In the genomic region with DNA sequence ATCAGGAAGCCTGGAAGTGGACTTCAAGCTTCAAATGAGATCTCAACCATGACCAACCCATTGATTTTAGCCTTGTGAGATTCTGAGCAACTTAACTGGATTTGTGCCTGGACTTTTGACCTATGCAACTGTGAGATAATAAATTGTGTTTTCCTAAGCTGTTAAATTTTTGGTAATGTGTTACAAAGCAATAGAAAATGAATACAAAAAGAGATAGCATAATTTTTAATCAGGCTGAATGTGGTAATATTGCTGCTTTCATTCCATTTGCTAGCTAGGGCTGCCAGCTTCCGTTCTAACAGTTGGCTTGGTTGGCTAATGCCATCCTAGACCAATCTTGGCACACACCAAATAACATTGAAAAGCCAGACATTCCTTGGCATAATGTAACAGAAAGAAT, we compare ENCODE assay signal across 30 cellular contexts. TPM values are rescaled to one million over a fixed set of nuclear protein-coding genes. Genes with fewer than 3 reads are reported as not detected.
"Had no signal": no experiment of that assay in that cellular context is flagged by ENCODE, and none has a peak within 500 bp of the region (broad histone marks: within the 10 kb centered on the region; RNA-seq: fewer than 3 reads in every experiment).

No MANE protein-coding gene starts in this region.

- H3K36me3 Mint-ChIP-seq: activated CD4-positive, alpha-beta memory T cell treated with anti-CD3 and anti-CD28 coated beads for 36 hours; activated CD8-positive, alpha-beta memory T cell treated with anti-CD3 and anti-CD28 coated beads, Interleukin-2, amount 10 ng/mL, durations not matched to agents 7 days and 5 days; activated naive CD4-positive, alpha-beta T cell treated with anti-CD3 and anti-CD28 coated beads, Interleukin-2, amount 10 ng/mL, durations not matched to agents 7 days and 5 days; activated naive CD8-positive, alpha-beta T cell; T-cell had no signal

- H3K36me3 ChIP-seq: MG63 had no signal

- H3K27me3 ChIP-seq: MG63 had no signal

- H3K27ac ChIP-seq: PC-9, RWPE1, VCaP had no signal

- H3K9me3 Mint-ChIP-seq: activated B cell treated with CpG ODN at 0.5 μM for 24 hours; activated CD4-positive, alpha-beta memory T cell treated with anti-CD3 and anti-CD28 coated beads for 36 hours; activated naive CD4-positive, alpha-beta T cell treated with anti-CD3 and anti-CD28 coated beads, Interleukin-2, amount 10 ng/mL, durations not matched to agents 7 days and 5 days; activated naive CD8-positive, alpha-beta T cell treated with anti-CD3 and anti-CD28 coated beads, Interleukin-2, amount 50 U/mL, for 24 hours; T-cell had no signal

- H3K27ac Mint-ChIP-seq: activated B cell treated with CpG ODN at 0.5 μM for 24 hours; activated CD4-positive, alpha-beta memory T cell treated with anti-CD3 and anti-CD28 coated beads for 36 hours; activated CD8-positive, alpha-beta memory T cell treated with anti-CD3 and anti-CD28 coated beads, Interleukin-2, amount 10 ng/mL, durations not matched to agents 7 days and 5 days; activated naive CD4-positive, alpha-beta T cell treated with anti-CD3 and anti-CD28 coated beads, Interleukin-2, amount 10 ng/mL, durations not matched to agents 7 days and 5 days; activated naive CD8-positive, alpha-beta T cell; activated naive CD8-positive, alpha-beta T cell treated with anti-CD3 and anti-CD28 coated beads, Interleukin-2, amount 50 U/mL, for 24 hours; T-cell; T-helper 17 cell had no signal

- ATAC-seq: activated CD8-positive, alpha-beta memory T cell treated with anti-CD3 and anti-CD28 coated beads, Interleukin-2, amount 10 ng/mL, durations not matched to agents 7 days and 5 days; activated naive CD8-positive, alpha-beta T cell treated with anti-CD3 and anti-CD28 coated beads, Interleukin-2, amount 50 U/mL, for 24 hours; K562; Right ventricle myocardium inferior; SK-N-SH treated with all-trans-retinoic acid at 6 μM for 48 hours; T-cell; T-helper 17 cell had no signal

- H2AFZ ChIP-seq: PC-9 had no signal

- H3K4me3 ChIP-seq: K562, MG63, PC-9 had no signal

- H3K4me3 Mint-ChIP-seq: activated B cell treated with CpG ODN at 0.5 μM for 24 hours; activated CD4-positive, alpha-beta memory T cell treated with anti-CD3 and anti-CD28 coated beads for 36 hours; activated CD8-positive, alpha-beta memory T cell treated with anti-CD3 and anti-CD28 coated beads, Interleukin-2, amount 10 ng/mL, durations not matched to agents 7 days and 5 days; activated naive CD4-positive, alpha-beta T cell treated with anti-CD3 and anti-CD28 coated beads, Interleukin-2, amount 10 ng/mL, durations not matched to agents 7 days and 5 days; activated naive CD8-positive, alpha-beta T cell; activated naive CD8-positive, alpha-beta T cell treated with anti-CD3 and anti-CD28 coated beads, Interleukin-2, amount 50 U/mL, for 24 hours; T-cell; T-helper 17 cell had no signal

- H3K4me1 Mint-ChIP-seq: activated B cell treated with CpG ODN at 0.5 μM for 24 hours; activated CD8-positive, alpha-beta memory T cell treated with anti-CD3 and anti-CD28 coated beads, Interleukin-2, amount 10 ng/mL, durations not matched to agents 7 days and 5 days; activated naive CD4-positive, alpha-beta T cell treated with anti-CD3 and anti-CD28 coated beads, Interleukin-2, amount 10 ng/mL, durations not matched to agents 7 days and 5 days; activated naive CD8-positive, alpha-beta T cell treated with anti-CD3 and anti-CD28 coated beads, Interleukin-2, amount 50 U/mL, for 24 hours; T-cell; T-helper 17 cell had no signal

- H3K4me2 ChIP-seq: PC-9 had no signal

- H3K9me3 ChIP-seq: MG63 had no signal

- DNase-seq: activated B cell treated with CpG ODN at 0.5 μM for 24 hours; activated CD4-positive, alpha-beta memory T cell treated with anti-CD3 and anti-CD28 coated beads for 36 hours; activated CD4-positive, alpha-beta T cell treated with anti-CD3 and anti-CD28 coated beads for 4 hours; activated CD4-positive, alpha-beta T cell treated with anti-CD3 and anti-CD28 coated beads, Interleukin-2, amount 50 U/mL, for 1 hour; activated CD4-positive, CD25-positive, alpha-beta regulatory T cell treated with anti-CD3 and anti-CD28 coated beads, Interleukin-2, amount 50 U/mL, for 72 hours; activated CD8-positive, alpha-beta memory T cell treated with anti-CD3 and anti-CD28 coated beads for 24 hours; activated CD8-positive, alpha-beta memory T cell treated with anti-CD3 and anti-CD28 coated beads, Interleukin-2, amount 10 ng/mL, durations not matched to agents 7 days and 5 days; activated CD8-positive, alpha-beta memory T cell treated with anti-CD3 and anti-CD28 coated beads, Interleukin-2, amount 50 U/mL, for 48 hours; activated effector memory CD4-positive, alpha-beta T cell treated with Interleukin-2 at 50 U/mL for 16 hours; activated naive CD4-positive, alpha-beta T cell treated with anti-CD3 and anti-CD28 coated beads, Interleukin-2, amount 10 ng/mL, durations not matched to agents 7 days and 5 days; activated naive CD8-positive, alpha-beta T cell treated with anti-CD3 and anti-CD28 coated beads, Interleukin-2, amount 50 U/mL, for 24 hours; activated T-cell treated with anti-CD3 and anti-CD28 coated beads, Interleukin-2, amount 50 U/mL, for 48 hours; MG63; NCI-H1092; NCI-H1436 treated with DMSO at 0.1 percent for 48 hours; NCI-H1694 treated with DMSO at 0.1 percent for 48 hours; NCI-H2029; NCI-H345; NCI-H524 treated with DMSO at 0.1 percent for 48 hours; PC-9; SIG-M5; T-cell; T-helper 17 cell; T-helper 9 cell had no signal

RNA-seq across cellular contexts. Expression of gene PROS1, which starts 12.2 kb away (rescaled TPM):
- total RNA-seq: activated B cell treated with CpG ODN at 0.5 μM for 24 hours had no signal
